ENCODE assay signal across 23 cellular contexts in the genomic region with DNA sequence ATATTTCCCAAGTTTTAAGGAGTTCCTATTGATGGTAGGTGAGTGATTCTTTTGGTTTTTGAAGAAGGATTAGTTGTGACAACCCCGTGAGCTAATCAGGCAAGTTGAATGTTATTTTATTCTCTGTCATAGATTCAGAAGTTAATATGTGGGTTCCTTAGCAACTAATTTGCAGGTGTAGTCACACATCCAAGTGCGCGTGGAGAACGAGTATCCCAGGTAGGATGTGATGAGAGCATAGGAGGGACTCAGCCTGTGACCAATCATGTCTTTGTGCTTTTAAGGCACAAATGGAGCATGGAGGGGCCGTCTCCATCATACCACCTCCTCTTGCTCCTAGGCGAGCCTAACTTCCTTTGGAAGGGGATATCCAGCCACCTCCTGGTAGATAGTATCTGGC. TPM values are rescaled to one million over a fixed set of nuclear protein-coding genes. Genes with fewer than 3 reads are reported as not detected.
"Had no signal": no experiment of that assay in that cellular context is flagged by ENCODE, and none has a peak within 500 bp of the region (broad histone marks: within the 10 kb centered on the region; RNA-seq: fewer than 3 reads in every experiment).

No MANE protein-coding gene starts in this region.

- H3K36me3 Mint-ChIP-seq: activated CD8-positive, alpha-beta memory T cell treated with anti-CD3 and anti-CD28 coated beads, Interleukin-2, amount 10 ng/mL, durations not matched to agents 7 days and 5 days; activated naive CD4-positive, alpha-beta T cell treated with anti-CD3 and anti-CD28 coated beads, Interleukin-2, amount 50 U/mL, for 24 hours had no signal

- H3K27ac Mint-ChIP-seq: activated CD8-positive, alpha-beta memory T cell treated with anti-CD3 and anti-CD28 coated beads, Interleukin-2, amount 10 ng/mL, durations not matched to agents 7 days and 5 days; activated CD8-positive, alpha-beta T cell treated with anti-CD3 and anti-CD28 coated beads, Interleukin-2, amount 10 ng/mL, durations not matched to agents 7 days and 5 days; activated naive CD4-positive, alpha-beta T cell treated with anti-CD3 and anti-CD28 coated beads, Interleukin-2, amount 50 U/mL, for 24 hours; activated T-cell treated with anti-CD3 and anti-CD28 coated beads, Interleukin-2, amount 50 U/mL, for 24 hours; activated T-helper 1 cell treated with anti-CD3 and anti-CD28 coated beads, Interleukin-12 subunit alpha, Interleukin-12 subunit beta, Interleukin-2, Interleukin-4 antibody, amounts not matched to agents 30 ng/mL and 10 ng/mL and 1 ng/mL, durations not matched to agents 14 hours and 24 hours and 36 hours had no signal

- ATAC-seq: activated CD4-positive, CD25-positive, alpha-beta regulatory T cell treated with anti-CD3 and anti-CD28 coated beads, Interleukin-2, amount 50 U/mL, for 24 hours; activated CD8-positive, alpha-beta memory T cell treated with anti-CD3 and anti-CD28 coated beads, Interleukin-2, amount 10 ng/mL, durations not matched to agents 7 days and 5 days; activated CD8-positive, alpha-beta T cell treated with anti-CD3 and anti-CD28 coated beads, Interleukin-2, amount 10 ng/mL, durations not matched to agents 7 days and 5 days; Right ventricle myocardium inferior had no signal

- H3K9me3 Mint-ChIP-seq: activated naive CD4-positive, alpha-beta T cell treated with anti-CD3 and anti-CD28 coated beads, Interleukin-2, amount 50 U/mL, for 24 hours; activated T-cell treated with anti-CD3 and anti-CD28 coated beads, Interleukin-2, amount 50 U/mL, for 24 hours; activated T-helper 1 cell treated with anti-CD3 and anti-CD28 coated beads, Interleukin-12 subunit alpha, Interleukin-12 subunit beta, Interleukin-2, Interleukin-4 antibody, amounts not matched to agents 30 ng/mL and 10 ng/mL and 1 ng/mL, durations not matched to agents 14 hours and 24 hours and 36 hours had no signal

- H3K4me2 ChIP-seq: SK-N-SH had no signal

- H3K4me3 ChIP-seq: breast epithelium, SJCRH30 had no signal

- H3K27me3 ChIP-seq: breast epithelium, SJCRH30 had no signal

- H3K4me1 ChIP-seq: breast epithelium, SJCRH30 had no signal

- DNase-seq: activated CD4-positive, alpha-beta T cell treated with anti-CD3 and anti-CD28 coated beads for 4 hours; activated CD8-positive, alpha-beta memory T cell treated with anti-CD3 and anti-CD28 coated beads, Interleukin-2, amount 10 ng/mL, durations not matched to agents 7 days and 5 days; activated CD8-positive, alpha-beta T cell treated with anti-CD3 and anti-CD28 coated beads, Interleukin-2, amount 10 ng/mL, durations not matched to agents 7 days and 5 days; activated effector memory CD4-positive, alpha-beta T cell treated with Interleukin-2 at 50 U/mL for 16 hours; activated naive CD4-positive, alpha-beta T cell; activated T-cell treated with anti-CD3 and anti-CD28 coated beads, Interleukin-2, amount 50 U/mL, for 24 hours; MM.1S; NCI-H1105; NCI-H1436; NCI-H1694 treated with DMSO at 0.1 percent for 48 hours; NCI-H2081; NCI-H446; NCI-H524; SJCRH30; SK-N-SH; T-helper 1 cell had no signal

- H3K4me3 Mint-ChIP-seq: activated CD8-positive, alpha-beta memory T cell treated with anti-CD3 and anti-CD28 coated beads, Interleukin-2, amount 10 ng/mL, durations not matched to agents 7 days and 5 days; activated CD8-positive, alpha-beta T cell treated with anti-CD3 and anti-CD28 coated beads, Interleukin-2, amount 10 ng/mL, durations not matched to agents 7 days and 5 days; activated naive CD4-positive, alpha-beta T cell treated with anti-CD3 and anti-CD28 coated beads, Interleukin-2, amount 50 U/mL, for 24 hours; activated T-cell treated with anti-CD3 and anti-CD28 coated beads, Interleukin-2, amount 50 U/mL, for 24 hours; activated T-helper 1 cell treated with anti-CD3 and anti-CD28 coated beads, Interleukin-12 subunit alpha, Interleukin-12 subunit beta, Interleukin-2, Interleukin-4 antibody, amounts not matched to agents 30 ng/mL and 10 ng/mL and 1 ng/mL, durations not matched to agents 14 hours and 24 hours and 36 hours had no signal

- H3K36me3 ChIP-seq: breast epithelium, SJCRH30 had no signal

- H3K27ac ChIP-seq: breast epithelium, SJCRH30, VCaP had no signal

- H3K4me1 Mint-ChIP-seq: activated naive CD4-positive, alpha-beta T cell treated with anti-CD3 and anti-CD28 coated beads, Interleukin-2, amount 50 U/mL, for 24 hours had no signal

- H3K9ac ChIP-seq: SK-N-SH had no signal

- H3K9me3 ChIP-seq: breast epithelium, SJCRH30, SK-N-SH had no signal

RNA-seq across cellular contexts. Expression of a gene that starts 41.1 kb away (rescaled TPM):
- total RNA-seq: activated CD8-positive, alpha-beta T cell treated with anti-CD3 and anti-CD28 coated beads, Interleukin-2, amount 10 ng/mL, durations not matched to agents 7 days and 5 days; activated T-helper 1 cell treated with anti-CD3 and anti-CD28 coated beads, Interleukin-12 subunit alpha, Interleukin-12 subunit beta, Interleukin-2, Interleukin-4 antibody, amounts not matched to agents 30 ng/mL and 10 ng/mL and 1 ng/mL, durations not matched to agents 14 hours and 24 hours and 36 hours; RPMI7951; SJCRH30 had no signal
